In the genomic region with DNA sequence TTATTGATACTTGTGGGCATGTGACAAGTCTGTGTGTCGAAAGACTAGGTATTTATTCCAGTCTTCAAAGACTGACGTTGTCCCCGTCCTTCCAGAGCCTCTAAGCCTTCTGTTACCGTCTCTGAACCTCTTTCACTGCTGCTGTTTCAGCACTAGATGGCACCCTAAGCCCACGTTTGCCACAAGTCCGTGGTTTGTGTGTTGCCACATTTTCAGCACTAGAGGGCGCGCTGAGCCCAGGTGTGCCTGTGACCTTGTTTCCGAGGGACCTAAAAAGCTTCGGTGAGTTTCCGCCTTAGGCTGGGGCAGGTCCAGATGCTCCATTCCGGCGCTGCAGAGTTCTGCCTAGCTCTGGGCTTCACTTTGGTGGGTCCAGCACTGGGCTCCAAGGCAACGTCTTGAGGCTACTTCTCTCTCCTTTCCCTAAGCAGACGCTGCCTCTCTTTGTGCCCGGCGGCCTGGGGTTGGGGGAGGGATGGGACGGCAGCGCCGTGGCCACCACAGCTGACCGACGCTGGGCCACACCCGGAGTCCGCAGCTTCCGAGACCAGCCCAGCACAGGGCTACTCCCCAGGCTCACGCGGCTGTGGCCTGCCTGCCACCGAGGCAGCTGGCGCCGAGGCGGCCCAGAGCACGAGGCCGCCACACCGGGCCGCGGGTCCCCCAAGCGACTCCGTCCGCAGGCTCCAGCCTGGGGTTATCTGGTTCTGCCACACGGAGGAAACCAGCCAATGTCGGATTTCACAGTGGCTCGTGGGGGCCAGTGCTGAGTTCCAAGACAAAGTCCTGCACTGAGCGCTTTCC, we compare ENCODE assay signal across 8 cellular contexts.
DNase-seq lines count a peak whose midpoint lies in the region; ATAC-seq, FAIRE-seq and TF ChIP-seq lines count a peak whose summit lies in the region.

No MANE protein-coding gene starts in this region.

- intact Hi-C loops in Panc1 (cut with micrococcal nuclease; ENCODE audit: unreplicated experiment) = loop anchor here (5.0 kb wide), 1 partner anchor 174 kb away; no protein-coding TSS in a partner anchor

- no peaks in the 10 kb centered on the region; the same call in 1 of the 2 replicates for H3K27me3 ChIP-seq in Panc1 (ENCODE audit: control insufficient read depth, insufficient read depth, low read length)
- no peaks in the 10 kb centered on the region for H3K27me3 ChIP-seq in fibroblast of lung (ENCODE audit: control insufficient read depth, insufficient read depth, low read length)

- no peak overlapping the region for H2AFZ ChIP-seq in fibroblast of lung (ENCODE audit: low read length)

- H3K4me3 ChIP-seq in Panc1 (ENCODE audit: low read depth in 2 of 2, low read length in 2 of 2) = peak overlapping the region; percentile 24 to 54
- H3K4me3 ChIP-seq in fibroblast of lung (replicated peaks in 1 of 4; ENCODE audit: control extremely low read depth in 1 of 4, insufficient read depth in 1 of 4, low read depth in 3 of 4, low read length in 4 of 4) = peak overlapping the region in 1 of 4 experiments; percentile 40

- peaks cover 8% of the 10 kb centered on the region for H3K27me3 Mint-ChIP-seq in activated T-cell treated with anti-CD3 and anti-CD28 coated beads, Interleukin-2, amount 50 U/mL, for 72 hours (ENCODE audit: low read depth)
- H3K27me3 Mint-ChIP-seq in nephron progenitor cell (ENCODE audit: low read depth, poor library complexity) = no peaks in the 10 kb centered on the region

- CTCF ChIA-PET in Panc1 (lab: Charles Lee) = interaction anchor here (0.5 to 0.7 kb wide), 3 partner anchors 275 to 1939 kb away, joined by 3 to 8 read pairs (median 4); no protein-coding TSS in a partner anchor

- H3K9me3 ChIP-seq in Panc1 (ENCODE audit: control insufficient read depth, insufficient read depth, low read depth, low read length) (no peaks in the 10 kb centered on the region), fibroblast of lung (ENCODE audit: control insufficient read depth, insufficient read depth, low read depth, low read length) (no peaks in the 10 kb centered on the region)

- H3K27ac ChIP-seq in Panc1 (ENCODE audit: low read length) (no peak overlapping the region), fibroblast of lung (ENCODE audit: insufficient read depth, low read length) (no peak overlapping the region)

- H3K36me3 Mint-ChIP-seq in activated T-cell treated with anti-CD3 and anti-CD28 coated beads, Interleukin-2, amount 50 U/mL, for 72 hours (ENCODE audit: insufficient read depth in 2 of 2) = no peaks in the 10 kb centered on the region
- no peaks in the 10 kb centered on the region for H3K36me3 Mint-ChIP-seq in nephron progenitor cell (ENCODE audit: low read depth)

- in situ Hi-C loops in Panc1 (cut with HindIII; ENCODE audit: low pct_unique_long_range_greater_than_20kb, low sequenced_read_pairs) = no loop called here

- ATAC-seq in GM21447 (IDR thresholded peaks at IDR 0.05; ENCODE audit: unreplicated experiment) (peak; percentile 92), Panc1 (peak; percentile 97)
- ATAC-seq in activated T-cell treated with anti-CD3 and anti-CD28 coated beads, Interleukin-2, amount 50 U/mL, for 72 hours (replicated peaks in 1 of 2) = peak; percentile 91
- peak; percentile 92 for ATAC-seq in stimulated activated naive CD8-positive, alpha-beta T cell treated with anti-CD3 and anti-CD28 coated beads, Interleukin-15, Interleukin-2, amounts not matched to agents 100 U/mL and 50 U/mL, for 24 hours

- H3K4me2 ChIP-seq in fibroblast of lung (ENCODE audit: extremely low read depth, insufficient read depth, low read length) = no peak overlapping the region

- DNase-seq in DMS 273 (lab: John Stamatoyannopoulos, UW; ENCODE audit: unreplicated experiment) (peak; percentile 75), HTR-8/SVneo (ENCODE audit: insufficient read length, low spot score) (peak; percentile 26), Panc1 (ENCODE audit: low read depth, low spot score) (peak; percentile 75), fibroblast of lung (ENCODE audit: low read depth in 2 of 2) (peak; percentile 51 to 75), nephron progenitor cell (peak; percentile 71)
- DNase-seq in activated T-cell treated with anti-CD3 and anti-CD28 coated beads, Interleukin-2, amount 50 U/mL, for 72 hours = peak; percentile 76 to 85
- peak; percentile 77 for DNase-seq in stimulated activated naive CD8-positive, alpha-beta T cell treated with anti-CD3 and anti-CD28 coated beads, Interleukin-15, Interleukin-2, amounts not matched to agents 100 U/mL and 50 U/mL, for 24 hours

- TF ChIP-seq CTCF in Panc1 (IDR thresholded peaks at IDR 0.05) = peak; percentile 100
- peak; percentile 100 for TF ChIP-seq CTCF in fibroblast of lung (conservative IDR thresholded peaks at IDR 0.05 in 1 of 2, IDR thresholded peaks at IDR 0.05 in 1 of 2; ENCODE audit: low read depth in 1 of 2, low read length in 2 of 2)
- TF ChIP-seq CTCF in nephron progenitor cell (IDR thresholded peaks at IDR 0.05) = peak; percentile 99

- H3K36me3 ChIP-seq in Panc1 (ENCODE audit: control insufficient read depth, insufficient read depth, low read length) (no peaks in the 10 kb centered on the region), fibroblast of lung (ENCODE audit: control insufficient read depth, insufficient read depth, low read length) (no peaks in the 10 kb centered on the region)

- H3K4me1 Mint-ChIP-seq in activated T-cell treated with anti-CD3 and anti-CD28 coated beads, Interleukin-2, amount 50 U/mL, for 72 hours (ENCODE audit: low read depth) = peaks cover 7% of the 10 kb centered on the region
- peaks cover 36% of the 10 kb centered on the region for H3K4me1 Mint-ChIP-seq in nephron progenitor cell

- peak overlapping the region; percentile 54 to 71 for H3K4me3 Mint-ChIP-seq in activated T-cell treated with anti-CD3 and anti-CD28 coated beads, Interleukin-2, amount 50 U/mL, for 72 hours
- H3K4me3 Mint-ChIP-seq in nephron progenitor cell = no peak overlapping the region

- no peaks in the 10 kb centered on the region for H3K9me3 Mint-ChIP-seq in activated T-cell treated with anti-CD3 and anti-CD28 coated beads, Interleukin-2, amount 50 U/mL, for 72 hours
- H3K9me3 Mint-ChIP-seq in nephron progenitor cell = no peaks in the 10 kb centered on the region

- FAIRE-seq in HTR-8/SVneo (lab: Jason Lieb, UNC) = peak; percentile 83

- POLR2A ChIA-PET in Panc1 (lab: Charles Lee) = no interaction called here

- H3K9ac ChIP-seq in fibroblast of lung (ENCODE audit: insufficient read depth, low read length) = no peak overlapping the region

- H3K79me2 ChIP-seq in fibroblast of lung (ENCODE audit: control insufficient read depth, insufficient read depth, low read length) = no peaks in the 10 kb centered on the region

- BruUV-seq in Panc1 (replicated peaks; lab: Mats Ljungman, UMichigan) = no TSS peak

- H3K27ac Mint-ChIP-seq in activated T-cell treated with anti-CD3 and anti-CD28 coated beads, Interleukin-2, amount 50 U/mL, for 72 hours = no peak overlapping the region
- H3K27ac Mint-ChIP-seq in nephron progenitor cell = no peak overlapping the region

- no peaks in the 10 kb centered on the region for H4K20me1 ChIP-seq in fibroblast of lung (ENCODE audit: control insufficient read depth, extremely low read depth, insufficient read depth, low read length)

- H3K4me1 ChIP-seq in Panc1 (ENCODE audit: control insufficient read depth, insufficient read depth, low read length) = no peaks in the 10 kb centered on the region
- peaks cover 5% of the 10 kb centered on the region for H3K4me1 ChIP-seq in fibroblast of lung (ENCODE audit: control insufficient read depth, extremely low read depth, insufficient read depth, low read length)

Comparison
In these comparisons a context has a peak if more than half of its experiments do, and no peak if none do; other contexts are left out.
1. DNase-seq: peak in every context shown above with its lines; median percentile 80 in activated T-cell treated with anti-CD3 and anti-CD28 coated beads, Interleukin-2, amount 50 U/mL, for 72 hours; 77 in stimulated activated naive CD8-positive, alpha-beta T cell treated with anti-CD3 and anti-CD28 coated beads, Interleukin-15, Interleukin-2, amounts not matched to agents 100 U/mL and 50 U/mL, for 24 hours; 75 in DMS 273; 75 in Panc1; 71 in nephron progenitor cell; 63 in fibroblast of lung; 26 in HTR-8/SVneo.